ENCODE assay signal across 27 cellular contexts in the genomic region with DNA sequence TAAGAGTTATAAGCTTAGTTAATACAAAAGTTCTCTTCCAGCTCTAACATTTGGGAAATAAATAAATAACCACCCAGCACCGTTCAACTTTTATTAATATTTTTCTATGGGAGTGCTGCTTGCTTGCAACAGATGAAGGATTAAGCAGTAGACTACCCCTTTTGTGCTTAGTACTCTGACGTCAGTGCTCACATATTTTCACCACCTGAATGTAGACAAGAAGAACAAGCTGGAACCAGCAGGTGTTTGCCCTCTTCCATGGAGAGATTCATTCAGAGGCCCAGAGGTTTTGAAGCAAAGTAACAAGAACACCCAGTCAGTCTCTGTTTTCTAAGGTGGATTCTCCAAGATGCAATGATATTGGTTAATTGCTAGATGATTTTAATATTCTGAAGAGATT.
"Had no signal": no experiment of that assay in that cellular context is flagged by ENCODE, and none has a peak within 500 bp of the region (broad histone marks: within the 10 kb centered on the region; RNA-seq: fewer than 3 reads in every experiment).

No MANE protein-coding gene starts in this region.

- H3K36me3 Mint-ChIP-seq: immature natural killer cell; memory B cell; naive B cell; natural killer cell treated with Interleukin-12 subunit alpha and Interleukin-12 subunit beta and Interleukin-15 and Interleukin-18, amount 100 ng/mL, for 72 hours; stimulated activated effector memory CD8-positive, alpha-beta T cell treated with anti-CD3 and anti-CD28 coated beads, Interleukin-12 subunit alpha, Interleukin-12 subunit beta, amount 100 ng/mL, for 72 hours; type B pancreatic cell had no signal

- H3K4me1 Mint-ChIP-seq: endodermal cell; immature natural killer cell; memory B cell; naive B cell; neural crest cell; stimulated activated effector memory CD8-positive, alpha-beta T cell treated with anti-CD3 and anti-CD28 coated beads, Interleukin-12 subunit alpha, Interleukin-12 subunit beta, amount 100 ng/mL, for 72 hours had no signal

- H3K36me3 ChIP-seq: colonic mucosa, esophagus squamous epithelium, neutrophil, tibial artery had no signal

- H3K27ac Mint-ChIP-seq: dendritic cell treated with granulocyte-macrophage colony-stimulating factor and Interleukin-4, amounts not matched to agents 40 ng/mL and 50 ng/mL, for 4 days; endodermal cell; immature natural killer cell; memory B cell; natural killer cell treated with Interleukin-12 subunit alpha and Interleukin-12 subunit beta and Interleukin-15 and Interleukin-18, amount 100 ng/mL, for 72 hours; progenitor cell of endocrine pancreas; stimulated activated effector memory CD8-positive, alpha-beta T cell treated with anti-CD3 and anti-CD28 coated beads, Interleukin-12 subunit alpha, Interleukin-12 subunit beta, amount 100 ng/mL, for 72 hours; type B pancreatic cell had no signal

- H3K27ac ChIP-seq: colonic mucosa, esophagus squamous epithelium, neutrophil, parathyroid adenoma, testis, tibial artery had no signal

- H3K9me3 ChIP-seq: colonic mucosa, esophagus squamous epithelium, mucosa of descending colon, neutrophil, testis, tibial artery had no signal

- H3K4me1 ChIP-seq: colonic mucosa, esophagus squamous epithelium, parathyroid adenoma, testis, tibial artery had no signal

- H3K27me3 Mint-ChIP-seq: dendritic cell treated with granulocyte-macrophage colony-stimulating factor and Interleukin-4, amounts not matched to agents 40 ng/mL and 50 ng/mL, for 4 days; memory B cell; naive B cell; natural killer cell treated with Interleukin-12 subunit alpha and Interleukin-12 subunit beta and Interleukin-15 and Interleukin-18, amount 100 ng/mL, for 72 hours; progenitor cell of endocrine pancreas; type B pancreatic cell had no signal

- H3K9me3 Mint-ChIP-seq: dendritic cell treated with granulocyte-macrophage colony-stimulating factor and Interleukin-4, amounts not matched to agents 40 ng/mL and 50 ng/mL, for 4 days; endodermal cell; neural crest cell; type B pancreatic cell had no signal

- H3K4me3 Mint-ChIP-seq: dendritic cell treated with granulocyte-macrophage colony-stimulating factor and Interleukin-4, amounts not matched to agents 40 ng/mL and 50 ng/mL, for 4 days; endodermal cell; immature natural killer cell; memory B cell; naive B cell; natural killer cell treated with Interleukin-12 subunit alpha and Interleukin-12 subunit beta and Interleukin-15 and Interleukin-18, amount 100 ng/mL, for 72 hours; neural crest cell; stimulated activated effector memory CD8-positive, alpha-beta T cell treated with anti-CD3 and anti-CD28 coated beads, Interleukin-12 subunit alpha, Interleukin-12 subunit beta, amount 100 ng/mL, for 72 hours had no signal

- DNase-seq: colonic mucosa; effector CD8-positive, alpha-beta T cell; endodermal cell; esophagus squamous epithelium; hypothalamus; immature natural killer cell; islet precursor cell; kidney glomerular epithelial cell; left ventricle myocardium superior; mucosa of descending colon; naive B cell; stimulated activated CD4-positive, alpha-beta T cell treated with anti-CD3 and anti-CD28 coated beads, Interleukin-2, amount 100 ng/mL, for 24 hours; stimulated activated CD4-positive, alpha-beta T cell treated with anti-CD3 and anti-CD28 coated beads, Interleukin-4, amount 100 ng/mL, for 24 hours; stimulated activated naive CD8-positive, alpha-beta T cell treated with anti-CD3 and anti-CD28 coated beads, Interleukin-15, Interleukin-2, amounts not matched to agents 100 U/mL and 50 U/mL, for 24 hours; substantia nigra; testis; tibial artery had no signal

- H3K27me3 ChIP-seq: colonic mucosa, esophagus squamous epithelium, neutrophil, testis, tibial artery had no signal

- H3K4me3 ChIP-seq: colonic mucosa, esophagus squamous epithelium, lung, mucosa of descending colon, testis, tibial artery had no signal
